ENCODE assay signal across 5 cellular contexts in genomic region chr9:122531157-122531556, GRCh38. TPM values are rescaled to one million over a fixed set of nuclear protein-coding genes. Genes with fewer than 3 reads are reported as not detected.
"Had no signal": no experiment of that assay in that cellular context is flagged by ENCODE, and none has a peak within 500 bp of the region (broad histone marks: within the 10 kb centered on the region; RNA-seq: fewer than 3 reads in every experiment).

No MANE protein-coding gene starts in this region.

RNA-seq across cellular contexts. Expression of gene OR1N1, which starts 4.1 kb away (rescaled TPM):
- total RNA-seq: HepG2, HT-29, HT1080, IMR-90 had no signal
- polyA plus RNA-seq: HepG2, IgD-negative memory B cell, IMR-90 had no signal

RNA-seq across cellular contexts. Expression of gene OR1J4, which starts 12.2 kb away (rescaled TPM):
- total RNA-seq: HepG2, HT-29, HT1080, IMR-90 had no signal
- polyA plus RNA-seq: HepG2, IgD-negative memory B cell, IMR-90 had no signal

RNA-seq across cellular contexts. Expression of gene OR1J2, which starts 20.6 kb away (rescaled TPM):
- total RNA-seq: HepG2, HT-29, HT1080, IMR-90 had no signal
- polyA plus RNA-seq: HepG2, IgD-negative memory B cell, IMR-90 had no signal

RNA-seq across cellular contexts. Expression of gene OR1N2, which starts 21.8 kb away (rescaled TPM):
- total RNA-seq: HepG2, HT-29, HT1080, IMR-90 had no signal
- polyA plus RNA-seq: HepG2, IgD-negative memory B cell, IMR-90 had no signal

RNA-seq across cellular contexts. Expression of gene OR1L8, which starts 52.0 kb away (rescaled TPM):
- total RNA-seq: HepG2, HT-29, HT1080, IMR-90 had no signal
- polyA plus RNA-seq: HepG2, IgD-negative memory B cell, IMR-90 had no signal
